In genomic region chr5:113040672-113041071, GRCh38 we compare ENCODE assay signal across 18 cellular contexts.
DNase-seq lines count a peak whose midpoint lies in the region; ATAC-seq and TF ChIP-seq lines count a peak whose summit lies in the region.
"Had no signal": no experiment of that assay in that cellular context is flagged by ENCODE, and none has a peak within 500 bp of the region (broad histone marks: within the 10 kb centered on the region; RNA-seq: fewer than 3 reads in every experiment).

No MANE protein-coding gene starts in this region.

- peaks cover 50% of the 10 kb centered on the region for H3K4me1 Mint-ChIP-seq in nephron
- H3K4me1 Mint-ChIP-seq: B cell, CD14-positive monocyte had no signal

- H3K9ac ChIP-seq in DND-41 (ENCODE audit: low read depth, low read length) = no peak overlapping the region

- H3K27ac ChIP-seq in DND-41 (ENCODE audit: low read length) (peak overlapping the region; percentile 52; the same call in 1 of the 2 replicates), coronary artery (no peak overlapping the region)

- peak overlapping the region; percentile 13 to 90 (median 86) for H3K27ac Mint-ChIP-seq in nephron
- H3K27ac Mint-ChIP-seq: B cell; CD14-positive monocyte; CD8-positive, alpha-beta T cell; GM23338; H9 had no signal

- intact Hi-C loops in left ventricle myocardium superior (cut with micrococcal nuclease) = no loop called here

- no peaks in the 10 kb centered on the region for H4K20me1 ChIP-seq in DND-41 (ENCODE audit: insufficient read depth, low read length)

- H3K9me3 ChIP-seq in DND-41 (ENCODE audit: insufficient read depth, low read length, severe bottlenecking) = no peaks in the 10 kb centered on the region

- TF ChIP-seq CTCF in DND-41 (IDR thresholded peaks at IDR 0.05; ENCODE audit: borderline replicate concordance, extremely low read depth, low read length, poor library complexity, severe bottlenecking) = no peak
- TF ChIP-seq CTCF in coronary artery (IDR thresholded peaks at IDR 0.05) = no peak
- no peak for TF ChIP-seq CTCF in nephron (IDR thresholded peaks at IDR 0.05; ENCODE audit: unreplicated experiment in 3 of 3)

- no peaks in the 10 kb centered on the region for H3K27me3 ChIP-seq in DND-41 (ENCODE audit: insufficient read depth, low read length, poor library complexity)

- no peak overlapping the region for H3K4me3 Mint-ChIP-seq in nephron
- H3K4me3 Mint-ChIP-seq: B cell; CD14-positive monocyte; CD8-positive, alpha-beta T cell; GM23338; H9 had no signal

- no peak overlapping the region for H3K4me2 ChIP-seq in DND-41 (ENCODE audit: insufficient read depth, low read length)
- H3K4me2 ChIP-seq: GM23338 had no signal

- no peaks in the 10 kb centered on the region for H3K9me3 Mint-ChIP-seq in nephron
- H3K9me3 Mint-ChIP-seq: CD14-positive monocyte; CD8-positive, alpha-beta T cell; GM23338; H9 had no signal

- H3K36me3 ChIP-seq in DND-41 (ENCODE audit: insufficient read depth, low read length) = no peaks in the 10 kb centered on the region

- peaks cover 12% of the 10 kb centered on the region for H3K4me1 ChIP-seq in DND-41 (ENCODE audit: insufficient read depth, low read length)

- H2AFZ ChIP-seq in DND-41 (ENCODE audit: low read depth, low read length) = peak overlapping the region; percentile 54; the same call in 1 of the 2 replicates
- H2AFZ ChIP-seq: GM23338 had no signal

- H3K27me3 Mint-ChIP-seq in nephron (ENCODE audit: low read depth) = peaks cover 4% of the 10 kb centered on the region

- H3K4me3 ChIP-seq in DND-41 (ENCODE audit: low read depth in 1 of 2, low read length in 2 of 2) (no peak overlapping the region), coronary artery (no peak overlapping the region)
- H3K4me3 ChIP-seq: GM12878, GM23338 had no signal

- ATAC-seq in DND-41 (ENCODE audit: insufficient read depth, low read depth) (no peak), left ventricle myocardium superior (no peak)
- ATAC-seq: CD8-positive, alpha-beta T cell; GM12878; GM23338 had no signal

- H3K36me3 Mint-ChIP-seq in nephron (ENCODE audit: low read depth) = peaks cover 64% of the 10 kb centered on the region
- H3K36me3 Mint-ChIP-seq: CD14-positive monocyte had no signal

- peak; percentile 60 to 90 for DNase-seq in NCI-H446 (lab: John Stamatoyannopoulos, UW)
- DNase-seq in NCI-H446 treated with DMSO at 0.1 percent for 48 hours (lab: John Stamatoyannopoulos, UW) = no peak
- DNase-seq in DND-41 = no peak
- peak; percentile 43 for DNase-seq in coronary artery (ENCODE audit: low spot score)
- DNase-seq in left ventricle myocardium superior = no peak
- no peak for DNase-seq in EL
- no peak for DNase-seq in NCI-H748 treated with DMSO at 0.1 percent for 48 hours (lab: John Stamatoyannopoulos, UW)
- DNase-seq: 8988T, ACHN, COR-L47, DMS53, H9 had no signal

- no peaks in the 10 kb centered on the region for H3K79me2 ChIP-seq in DND-41 (ENCODE audit: insufficient read depth, low read length)

Comparison
In these comparisons a context has a peak if more than half of its experiments do, and no peak if none do; other contexts are left out.
1. DNase-seq: peak in NCI-H446 (2 of 2) and coronary artery (single experiment); none in NCI-H446 treated with DMSO at 0.1 percent for 48 hours (single experiment), DND-41 (single experiment), left ventricle myocardium superior (single experiment), EL (single experiment) and NCI-H748 treated with DMSO at 0.1 percent for 48 hours (single experiment).